ENCODE assay signal across 8 cellular contexts in the genomic region with DNA sequence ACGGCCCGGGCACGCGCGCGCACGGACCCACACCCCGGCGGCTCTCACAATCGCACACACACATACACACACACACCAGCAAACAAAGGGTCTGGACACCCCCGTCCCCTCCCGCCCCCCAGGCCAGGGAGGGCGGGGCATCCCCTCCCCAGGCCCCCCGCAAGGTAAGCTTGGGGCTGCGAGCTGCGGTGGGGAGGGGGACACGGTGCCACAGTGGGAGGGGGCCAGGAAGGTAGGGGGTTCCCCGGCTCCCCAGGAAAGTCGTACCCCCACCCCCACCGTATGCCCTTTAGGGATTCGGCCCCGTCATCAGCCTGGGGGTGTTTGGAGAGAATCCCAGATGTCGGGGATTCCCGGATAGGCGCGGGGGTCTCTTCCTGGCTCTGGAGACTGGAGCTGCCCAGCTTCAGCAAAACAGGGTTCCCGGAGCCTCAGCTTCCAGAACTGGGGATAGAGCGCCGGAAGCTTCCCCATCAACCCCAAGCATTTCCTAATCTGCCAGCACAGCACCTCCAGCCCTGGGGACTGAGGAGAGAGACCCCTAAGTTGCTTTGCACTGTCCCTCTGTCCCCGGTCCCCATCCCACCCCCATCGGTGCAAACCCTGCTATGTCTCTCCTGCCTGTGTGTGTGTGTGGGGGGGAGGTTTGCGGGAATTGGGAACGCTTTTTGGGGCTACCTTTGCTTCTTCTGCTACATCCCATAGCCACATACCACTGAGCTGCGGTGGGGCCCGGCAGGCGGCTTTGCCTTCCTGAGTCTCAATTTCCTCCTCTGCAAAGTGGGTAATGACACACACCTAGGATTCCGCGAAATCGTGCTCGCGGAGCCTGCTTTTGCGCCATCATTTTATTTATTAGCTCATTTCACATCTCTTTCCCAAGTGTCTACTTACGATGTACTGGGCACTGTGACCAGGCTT. TPM values are rescaled to one million over a fixed set of nuclear protein-coding genes. Genes with fewer than 3 reads are reported as not detected.
DNase-seq lines count a peak whose midpoint lies in the region; ATAC-seq and TF ChIP-seq lines count a peak whose summit lies in the region.

No MANE protein-coding gene starts in this region.

- TF ChIP-seq POLR2A in lower leg skin (IDR thresholded peaks at IDR 0.05) = no peak

- intact Hi-C loops in psoas muscle (cut with DNase I) = loop anchor here (1.0 to 10.0 kb wide), 6 partner anchors 19 to 250 kb away; a partner anchor contains a TSS
- intact Hi-C loops in lower leg skin (cut with DNase I; ENCODE audit: low total_unique reads) = no loop called here

- in situ Hi-C loops in G401 (cut with HindIII; ENCODE audit: low sequenced_read_pairs) = no loop called here

- WGBS in psoas muscle, 3 donors = 5 to 7% (median 6%) methylated on average over 29 to 43 of the region's 43 CpGs
- 4 to 6% methylated on average over 30 to 42 of the region's 43 CpGs for WGBS in lower leg skin, 2 donors

- H3K27me3 ChIP-seq in psoas muscle (ENCODE audit: insufficient read depth in 3 of 3, low read length in 2 of 3) = peaks cover 0 to 22% (median 3%) of the 10 kb centered on the region in 3 donors

- H3K27me3 Mint-ChIP-seq in T-helper 17 cell = no peaks in the 10 kb centered on the region

- no peaks in the 10 kb centered on the region for H3K36me3 ChIP-seq in psoas muscle (ENCODE audit: insufficient read depth in 1 of 2, low read depth in 1 of 2)

- peaks cover 52% of the 10 kb centered on the region for H3K4me1 Mint-ChIP-seq in T-helper 17 cell

- TF ChIP-seq CTCF in psoas muscle (IDR thresholded peaks at IDR 0.05) = no peak
- no peak for TF ChIP-seq CTCF in lower leg skin (IDR thresholded peaks at IDR 0.05)

- DNase-seq in G401 (ENCODE audit: low spot score) (peak; percentile 57), T-helper 17 cell (peak in 1 of 3 donors; percentile 37), ecto neural progenitor cell (ENCODE audit: low spot score) (peak; percentile 55), psoas muscle (no peak), 8988T (no peak), lower leg skin (ENCODE audit: low spot score in 2 of 2) (no peak), UCSD-AML1 (lab: John Stamatoyannopoulos, UW; ENCODE audit: unreplicated experiment) (no peak)

- H3K9me3 ChIP-seq in T-helper 17 cell (ENCODE audit: control insufficient read depth, low read length, poor library complexity, severe bottlenecking) (no peaks in the 10 kb centered on the region), psoas muscle (no peaks in the 10 kb centered on the region)

- peak overlapping the region; percentile 84 for H3K4me3 ChIP-seq in psoas muscle
- no peak overlapping the region for H3K4me3 ChIP-seq in lower leg skin (ENCODE audit: low read depth, poor library complexity, severe bottlenecking)

- no peak overlapping the region for H3K27ac ChIP-seq in psoas muscle

- H3K4me3 Mint-ChIP-seq in T-helper 17 cell = peak overlapping the region; percentile 94

- no peaks in the 10 kb centered on the region for H3K36me3 Mint-ChIP-seq in T-helper 17 cell (ENCODE audit: low read depth)

- H3K4me1 ChIP-seq in psoas muscle = peaks cover 30% of the 10 kb centered on the region

- peak overlapping the region; percentile 95 for H3K27ac Mint-ChIP-seq in T-helper 17 cell

- no peak for ATAC-seq in T-helper 17 cell
- ATAC-seq in psoas muscle = no peak
- no peak for ATAC-seq in HG03439 (IDR thresholded peaks at IDR 0.05; ENCODE audit: unreplicated experiment)

RNA-seq across cellular contexts. Expression of a gene that starts 1.8 kb away (rescaled TPM):
- 298 and 319 TPM in 2 replicates for total RNA-seq in G401 (2014; rRNA removed; shearing (Covaris generic))
- total RNA-seq in T-helper 17 cell (100 to 1,000 TPM; 198 to 207 TPM), psoas muscle (100 to 1,000 TPM; 165 to 182 (median 171) TPM), lower leg skin (100 to 1,000 TPM in 3 of 4 donors, 10 to 100 TPM in 1; 92.8 to 142 (median 120) TPM)
- 100 to 1,000 TPM; 208 to 268 (median 234) TPM for polyA plus RNA-seq in psoas muscle

RNA-seq across cellular contexts. Expression of a gene that starts 15.2 kb away (rescaled TPM):
- total RNA-seq in G401 (2014; rRNA removed; shearing (Covaris generic)) = 7.6 and 10.7 TPM in 2 replicates
- 1 to 10 TPM; 5.7 to 9.5 TPM for total RNA-seq in T-helper 17 cell
- total RNA-seq in psoas muscle = 10 to 100 TPM in 3 of 4 donors, 1 to 10 TPM in 1; 7.9 to 29.0 (median 16.8) TPM
- polyA plus RNA-seq in psoas muscle = 10 to 100 TPM in 2 of 3 donors, 1 to 10 TPM in 1; 4.1 to 15.1 (median 11.5) TPM
- 1 to 10 TPM; 4.1 to 6.8 (median 5.7) TPM for total RNA-seq in lower leg skin

RNA-seq across cellular contexts. Expression of a gene that starts 24.8 kb away (rescaled TPM):
- total RNA-seq in G401 (2014; rRNA removed; shearing (Covaris generic)) = 82.0 and 134 TPM in 2 replicates
- 100 to 1,000 TPM; 241 to 267 TPM for total RNA-seq in T-helper 17 cell
- total RNA-seq in psoas muscle = 10 to 100 TPM; 37.1 to 57.6 (median 40.4) TPM
- polyA plus RNA-seq in psoas muscle = 10 to 100 TPM; 40.7 to 58.8 (median 41.7) TPM
- 100 to 1,000 TPM in 1 of 4 donors, 10 to 100 TPM in 3; 48.2 to 115 (median 64.8) TPM for total RNA-seq in lower leg skin

Comparison
In these comparisons a context has a peak if more than half of its experiments do, and no peak if none do; other contexts are left out.
1. DNase-seq: peak in G401 (single experiment) and ecto neural progenitor cell (single experiment); none in psoas muscle (0 of 2), 8988T (single experiment), lower leg skin (0 of 2) and UCSD-AML1 (single experiment).